Comparison of ENCODE assay signal across 1 cellular context in the genomic region with DNA sequence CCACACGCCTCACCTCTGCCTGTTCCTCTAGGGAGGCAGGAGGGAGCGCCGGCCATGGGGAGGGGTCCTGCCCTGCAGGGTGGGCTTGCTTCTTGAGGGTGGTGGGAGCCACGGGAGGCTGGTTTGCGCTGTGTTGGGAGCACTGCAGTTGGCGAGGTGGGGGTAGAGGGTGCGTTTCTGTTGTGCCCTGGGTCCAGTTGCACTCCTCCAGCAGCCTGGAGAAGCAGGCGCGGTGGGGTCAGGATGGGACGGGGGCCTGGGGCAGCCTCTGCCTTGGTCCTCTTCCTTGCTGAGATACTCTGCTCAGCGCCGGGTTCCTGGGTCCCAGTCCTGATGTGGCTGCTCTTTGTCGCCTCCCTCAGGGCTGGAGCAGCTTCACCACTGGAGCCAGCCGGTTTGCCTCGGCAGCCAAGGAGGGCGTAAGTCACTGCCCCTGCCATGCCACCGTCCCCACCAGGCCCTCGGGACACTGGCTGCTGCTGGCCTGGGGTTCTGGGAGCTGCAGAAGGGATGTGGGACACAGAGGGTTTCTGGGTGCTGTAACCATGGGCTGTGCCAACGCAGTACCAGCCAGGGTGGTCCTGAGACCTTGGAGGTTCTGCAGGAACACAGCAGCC.
TF ChIP-seq lines count a peak whose summit lies in the region.

No MANE protein-coding gene starts in this region.

TF ChIP-seq in HepG2, 621 proteins besides CTCF, POLR2A, EP300 and RAD21 (continued from another document and continues in another):
- TF ChIP-seq, protein P1, sequence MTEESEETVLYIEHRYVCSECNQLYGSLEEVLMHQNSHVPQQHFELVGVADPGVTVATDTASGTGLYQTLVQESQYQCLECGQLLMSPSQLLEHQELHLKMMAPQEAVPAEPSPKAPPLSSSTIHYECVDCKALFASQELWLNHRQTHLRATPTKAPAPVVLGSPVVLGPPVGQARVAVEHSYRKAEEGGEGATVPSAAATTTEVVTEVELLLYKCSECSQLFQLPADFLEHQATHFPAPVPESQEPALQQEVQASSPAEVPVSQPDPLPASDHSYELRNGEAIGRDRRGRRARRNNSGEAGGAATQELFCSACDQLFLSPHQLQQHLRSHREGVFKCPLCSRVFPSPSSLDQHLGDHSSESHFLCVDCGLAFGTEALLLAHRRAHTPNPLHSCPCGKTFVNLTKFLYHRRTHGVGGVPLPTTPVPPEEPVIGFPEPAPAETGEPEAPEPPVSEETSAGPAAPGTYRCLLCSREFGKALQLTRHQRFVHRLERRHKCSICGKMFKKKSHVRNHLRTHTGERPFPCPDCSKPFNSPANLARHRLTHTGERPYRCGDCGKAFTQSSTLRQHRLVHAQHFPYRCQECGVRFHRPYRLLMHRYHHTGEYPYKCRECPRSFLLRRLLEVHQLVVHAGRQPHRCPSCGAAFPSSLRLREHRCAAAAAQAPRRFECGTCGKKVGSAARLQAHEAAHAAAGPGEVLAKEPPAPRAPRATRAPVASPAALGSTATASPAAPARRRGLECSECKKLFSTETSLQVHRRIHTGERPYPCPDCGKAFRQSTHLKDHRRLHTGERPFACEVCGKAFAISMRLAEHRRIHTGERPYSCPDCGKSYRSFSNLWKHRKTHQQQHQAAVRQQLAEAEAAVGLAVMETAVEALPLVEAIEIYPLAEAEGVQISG (CRISPR knock-in tag; IDR thresholded peaks at IDR 0.05): 0 out of 2 replicates have a peak, but pooled peaks have one; percentile 12
- TF ChIP-seq ZNF772 (CRISPR knock-in tag; IDR thresholded peaks at IDR 0.05) (no peak), AGO2 (optimal IDR thresholded peaks at IDR 0.05; ENCODE audit: low read depth, low read length) (peak; percentile 81), SMAD3 (CRISPR knock-in tag; IDR thresholded peaks at IDR 0.05) (no peak), ZNF460 (CRISPR knock-in tag; IDR thresholded peaks at IDR 0.05; ENCODE audit: borderline replicate concordance) (no peak), ZNF333 (CRISPR knock-in tag; IDR thresholded peaks at IDR 0.05; ENCODE audit: borderline replicate concordance) (no peak), ZFAT (CRISPR knock-in tag; conservative IDR thresholded peaks at IDR 0.05) (no peak), SPEN (CRISPR knock-in tag; IDR thresholded peaks at IDR 0.05; ENCODE audit: low read depth) (no peak), MBD4 (IDR thresholded peaks at IDR 0.05; ENCODE audit: borderline replicate concordance, low read length) (no peak), CBX5 (CRISPR knock-in tag; IDR thresholded peaks at IDR 0.05; ENCODE audit: borderline replicate concordance) (no peak), ATAD3A (CRISPR knock-in tag; IDR thresholded peaks at IDR 0.05) (no peak), SRSF9 (IDR thresholded peaks at IDR 0.05; ENCODE audit: borderline replicate concordance, insufficient read depth, low read depth, low read length, poor library complexity, severe bottlenecking) (no peak), SP4 (CRISPR knock-in tag; IDR thresholded peaks at IDR 0.05) (no peak), ZNF12 (CRISPR knock-in tag; IDR thresholded peaks at IDR 0.05) (no peak), NFYC (CRISPR knock-in tag; IDR thresholded peaks at IDR 0.05) (no peak), PTBP1 (IDR thresholded peaks at IDR 0.05; ENCODE audit: low read depth, low read length, poor library complexity, severe bottlenecking) (peak; percentile 14), WIZ (CRISPR knock-in tag; IDR thresholded peaks at IDR 0.05) (no peak), HMGA1 (CRISPR knock-in tag; conservative IDR thresholded peaks at IDR 0.05) (no peak), NONO (IDR thresholded peaks at IDR 0.05) (no peak), NONO (CRISPR knock-in tag; conservative IDR thresholded peaks at IDR 0.05) (0 out of 2 replicates have a peak, but pooled peaks have one; percentile 39), HES4 (CRISPR knock-in tag; IDR thresholded peaks at IDR 0.05; ENCODE audit: borderline replicate concordance) (0 out of 2 replicates have a peak, but pooled peaks have one; percentile 34), ETV6 (CRISPR knock-in tag; conservative IDR thresholded peaks at IDR 0.05) (no peak), RBM39 (IDR thresholded peaks at IDR 0.05; ENCODE audit: low read depth, low read length, poor library complexity, severe bottlenecking) (peak; percentile 33), ZNF891 (CRISPR knock-in tag; IDR thresholded peaks at IDR 0.05) (0 out of 2 replicates have a peak, but pooled peaks have one; percentile 12), ZNF703 (CRISPR knock-in tag; IDR thresholded peaks at IDR 0.05; ENCODE audit: borderline replicate concordance) (no peak), THAP11 (CRISPR knock-in tag; IDR thresholded peaks at IDR 0.05) (no peak)
- TF ChIP-seq, protein P2, sequence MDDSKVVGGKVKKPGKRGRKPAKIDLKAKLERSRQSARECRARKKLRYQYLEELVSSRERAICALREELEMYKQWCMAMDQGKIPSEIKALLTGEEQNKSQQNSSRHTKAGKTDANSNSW (CRISPR knock-in tag; IDR thresholded peaks at IDR 0.05; ENCODE audit: borderline replicate concordance): no peak
- TF ChIP-seq, protein P3, sequence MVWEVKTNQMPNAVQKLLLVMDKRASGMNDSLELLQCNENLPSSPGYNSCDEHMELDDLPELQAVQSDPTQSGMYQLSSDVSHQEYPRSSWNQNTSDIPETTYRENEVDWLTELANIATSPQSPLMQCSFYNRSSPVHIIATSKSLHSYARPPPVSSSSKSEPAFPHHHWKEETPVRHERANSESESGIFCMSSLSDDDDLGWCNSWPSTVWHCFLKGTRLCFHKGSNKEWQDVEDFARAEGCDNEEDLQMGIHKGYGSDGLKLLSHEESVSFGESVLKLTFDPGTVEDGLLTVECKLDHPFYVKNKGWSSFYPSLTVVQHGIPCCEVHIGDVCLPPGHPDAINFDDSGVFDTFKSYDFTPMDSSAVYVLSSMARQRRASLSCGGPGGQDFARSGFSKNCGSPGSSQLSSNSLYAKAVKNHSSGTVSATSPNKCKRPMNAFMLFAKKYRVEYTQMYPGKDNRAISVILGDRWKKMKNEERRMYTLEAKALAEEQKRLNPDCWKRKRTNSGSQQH (CRISPR knock-in tag; IDR thresholded peaks at IDR 0.05; ENCODE audit: low read depth): no peak
- TF ChIP-seq, protein P4, sequence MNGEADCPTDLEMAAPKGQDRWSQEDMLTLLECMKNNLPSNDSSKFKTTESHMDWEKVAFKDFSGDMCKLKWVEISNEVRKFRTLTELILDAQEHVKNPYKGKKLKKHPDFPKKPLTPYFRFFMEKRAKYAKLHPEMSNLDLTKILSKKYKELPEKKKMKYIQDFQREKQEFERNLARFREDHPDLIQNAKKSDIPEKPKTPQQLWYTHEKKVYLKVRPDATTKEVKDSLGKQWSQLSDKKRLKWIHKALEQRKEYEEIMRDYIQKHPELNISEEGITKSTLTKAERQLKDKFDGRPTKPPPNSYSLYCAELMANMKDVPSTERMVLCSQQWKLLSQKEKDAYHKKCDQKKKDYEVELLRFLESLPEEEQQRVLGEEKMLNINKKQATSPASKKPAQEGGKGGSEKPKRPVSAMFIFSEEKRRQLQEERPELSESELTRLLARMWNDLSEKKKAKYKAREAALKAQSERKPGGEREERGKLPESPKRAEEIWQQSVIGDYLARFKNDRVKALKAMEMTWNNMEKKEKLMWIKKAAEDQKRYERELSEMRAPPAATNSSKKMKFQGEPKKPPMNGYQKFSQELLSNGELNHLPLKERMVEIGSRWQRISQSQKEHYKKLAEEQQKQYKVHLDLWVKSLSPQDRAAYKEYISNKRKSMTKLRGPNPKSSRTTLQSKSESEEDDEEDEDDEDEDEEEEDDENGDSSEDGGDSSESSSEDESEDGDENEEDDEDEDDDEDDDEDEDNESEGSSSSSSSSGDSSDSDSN (CRISPR knock-in tag; IDR thresholded peaks at IDR 0.05): no peak
- TF ChIP-seq, protein P5, sequence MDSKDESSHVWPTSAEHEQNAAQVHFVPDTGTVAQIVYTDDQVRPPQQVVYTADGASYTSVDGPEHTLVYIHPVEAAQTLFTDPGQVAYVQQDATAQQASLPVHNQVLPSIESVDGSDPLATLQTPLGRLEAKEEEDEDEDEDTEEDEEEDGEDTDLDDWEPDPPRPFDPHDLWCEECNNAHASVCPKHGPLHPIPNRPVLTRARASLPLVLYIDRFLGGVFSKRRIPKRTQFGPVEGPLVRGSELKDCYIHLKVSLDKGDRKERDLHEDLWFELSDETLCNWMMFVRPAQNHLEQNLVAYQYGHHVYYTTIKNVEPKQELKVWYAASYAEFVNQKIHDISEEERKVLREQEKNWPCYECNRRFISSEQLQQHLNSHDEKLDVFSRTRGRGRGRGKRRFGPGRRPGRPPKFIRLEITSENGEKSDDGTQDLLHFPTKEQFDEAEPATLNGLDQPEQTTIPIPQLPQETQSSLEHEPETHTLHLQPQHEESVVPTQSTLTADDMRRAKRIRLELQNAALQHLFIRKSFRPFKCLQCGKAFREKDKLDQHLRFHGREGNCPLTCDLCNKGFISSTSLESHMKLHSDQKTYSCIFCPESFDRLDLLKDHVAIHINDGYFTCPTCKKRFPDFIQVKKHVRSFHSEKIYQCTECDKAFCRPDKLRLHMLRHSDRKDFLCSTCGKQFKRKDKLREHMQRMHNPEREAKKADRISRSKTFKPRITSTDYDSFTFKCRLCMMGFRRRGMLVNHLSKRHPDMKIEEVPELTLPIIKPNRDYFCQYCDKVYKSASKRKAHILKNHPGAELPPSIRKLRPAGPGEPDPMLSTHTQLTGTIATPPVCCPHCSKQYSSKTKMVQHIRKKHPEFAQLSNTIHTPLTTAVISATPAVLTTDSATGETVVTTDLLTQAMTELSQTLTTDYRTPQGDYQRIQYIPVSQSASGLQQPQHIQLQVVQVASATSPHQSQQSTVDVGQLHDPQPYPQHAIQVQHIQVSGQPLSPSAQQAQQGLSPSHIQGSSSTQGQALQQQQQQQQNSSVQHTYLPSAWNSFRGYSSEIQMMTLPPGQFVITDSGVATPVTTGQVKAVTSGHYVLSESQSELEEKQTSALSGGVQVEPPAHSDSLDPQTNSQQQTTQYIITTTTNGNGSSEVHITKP (CRISPR knock-in tag; IDR thresholded peaks at IDR 0.05; ENCODE audit: low read depth): no peak
- TF ChIP-seq, protein P6, sequence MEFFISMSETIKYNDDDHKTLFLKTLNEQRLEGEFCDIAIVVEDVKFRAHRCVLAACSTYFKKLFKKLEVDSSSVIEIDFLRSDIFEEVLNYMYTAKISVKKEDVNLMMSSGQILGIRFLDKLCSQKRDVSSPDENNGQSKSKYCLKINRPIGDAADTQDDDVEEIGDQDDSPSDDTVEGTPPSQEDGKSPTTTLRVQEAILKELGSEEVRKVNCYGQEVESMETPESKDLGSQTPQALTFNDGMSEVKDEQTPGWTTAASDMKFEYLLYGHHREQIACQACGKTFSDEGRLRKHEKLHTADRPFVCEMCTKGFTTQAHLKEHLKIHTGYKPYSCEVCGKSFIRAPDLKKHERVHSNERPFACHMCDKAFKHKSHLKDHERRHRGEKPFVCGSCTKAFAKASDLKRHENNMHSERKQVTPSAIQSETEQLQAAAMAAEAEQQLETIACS (CRISPR knock-in tag; IDR thresholded peaks at IDR 0.05): no peak
- TF ChIP-seq, protein P7, sequence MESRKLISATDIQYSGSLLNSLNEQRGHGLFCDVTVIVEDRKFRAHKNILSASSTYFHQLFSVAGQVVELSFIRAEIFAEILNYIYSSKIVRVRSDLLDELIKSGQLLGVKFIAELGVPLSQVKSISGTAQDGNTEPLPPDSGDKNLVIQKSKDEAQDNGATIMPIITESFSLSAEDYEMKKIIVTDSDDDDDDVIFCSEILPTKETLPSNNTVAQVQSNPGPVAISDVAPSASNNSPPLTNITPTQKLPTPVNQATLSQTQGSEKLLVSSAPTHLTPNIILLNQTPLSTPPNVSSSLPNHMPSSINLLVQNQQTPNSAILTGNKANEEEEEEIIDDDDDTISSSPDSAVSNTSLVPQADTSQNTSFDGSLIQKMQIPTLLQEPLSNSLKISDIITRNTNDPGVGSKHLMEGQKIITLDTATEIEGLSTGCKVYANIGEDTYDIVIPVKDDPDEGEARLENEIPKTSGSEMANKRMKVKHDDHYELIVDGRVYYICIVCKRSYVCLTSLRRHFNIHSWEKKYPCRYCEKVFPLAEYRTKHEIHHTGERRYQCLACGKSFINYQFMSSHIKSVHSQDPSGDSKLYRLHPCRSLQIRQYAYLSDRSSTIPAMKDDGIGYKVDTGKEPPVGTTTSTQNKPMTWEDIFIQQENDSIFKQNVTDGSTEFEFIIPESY (CRISPR knock-in tag; IDR thresholded peaks at IDR 0.05): 0 out of 2 replicates have a peak, but pooled peaks have one; percentile 7
- TF ChIP-seq, protein P8, sequence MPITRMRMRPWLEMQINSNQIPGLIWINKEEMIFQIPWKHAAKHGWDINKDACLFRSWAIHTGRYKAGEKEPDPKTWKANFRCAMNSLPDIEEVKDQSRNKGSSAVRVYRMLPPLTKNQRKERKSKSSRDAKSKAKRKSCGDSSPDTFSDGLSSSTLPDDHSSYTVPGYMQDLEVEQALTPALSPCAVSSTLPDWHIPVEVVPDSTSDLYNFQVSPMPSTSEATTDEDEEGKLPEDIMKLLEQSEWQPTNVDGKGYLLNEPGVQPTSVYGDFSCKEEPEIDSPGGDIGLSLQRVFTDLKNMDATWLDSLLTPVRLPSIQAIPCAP (CRISPR knock-in tag; IDR thresholded peaks at IDR 0.05; ENCODE audit: low read depth): no peak
- TF ChIP-seq, protein P9, sequence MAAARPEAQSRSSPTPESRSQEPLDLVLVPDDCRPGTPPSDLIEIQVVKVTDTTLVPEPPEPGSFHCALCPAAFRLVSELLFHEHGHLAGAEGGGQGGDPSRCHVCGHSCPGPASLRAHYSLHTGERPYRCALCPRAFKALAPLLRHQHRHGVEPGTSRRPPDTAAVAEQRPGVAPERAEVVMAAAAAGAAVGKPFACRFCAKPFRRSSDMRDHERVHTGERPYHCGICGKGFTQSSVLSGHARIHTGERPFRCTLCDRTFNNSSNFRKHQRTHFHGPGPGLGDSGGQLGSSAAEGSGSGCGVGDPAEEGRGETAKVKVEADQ (CRISPR knock-in tag; IDR thresholded peaks at IDR 0.05; ENCODE audit: borderline replicate concordance): no peak
- TF ChIP-seq, protein P10, sequence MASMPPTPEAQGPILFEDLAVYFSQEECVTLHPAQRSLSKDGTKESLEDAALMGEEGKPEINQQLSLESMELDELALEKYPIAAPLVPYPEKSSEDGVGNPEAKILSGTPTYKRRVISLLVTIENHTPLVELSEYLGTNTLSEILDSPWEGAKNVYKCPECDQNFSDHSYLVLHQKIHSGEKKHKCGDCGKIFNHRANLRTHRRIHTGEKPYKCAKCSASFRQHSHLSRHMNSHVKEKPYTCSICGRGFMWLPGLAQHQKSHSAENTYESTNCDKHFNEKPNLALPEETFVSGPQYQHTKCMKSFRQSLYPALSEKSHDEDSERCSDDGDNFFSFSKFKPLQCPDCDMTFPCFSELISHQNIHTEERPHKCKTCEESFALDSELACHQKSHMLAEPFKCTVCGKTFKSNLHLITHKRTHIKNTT (CRISPR knock-in tag; IDR thresholded peaks at IDR 0.05): no peak
- TF ChIP-seq, protein P11, sequence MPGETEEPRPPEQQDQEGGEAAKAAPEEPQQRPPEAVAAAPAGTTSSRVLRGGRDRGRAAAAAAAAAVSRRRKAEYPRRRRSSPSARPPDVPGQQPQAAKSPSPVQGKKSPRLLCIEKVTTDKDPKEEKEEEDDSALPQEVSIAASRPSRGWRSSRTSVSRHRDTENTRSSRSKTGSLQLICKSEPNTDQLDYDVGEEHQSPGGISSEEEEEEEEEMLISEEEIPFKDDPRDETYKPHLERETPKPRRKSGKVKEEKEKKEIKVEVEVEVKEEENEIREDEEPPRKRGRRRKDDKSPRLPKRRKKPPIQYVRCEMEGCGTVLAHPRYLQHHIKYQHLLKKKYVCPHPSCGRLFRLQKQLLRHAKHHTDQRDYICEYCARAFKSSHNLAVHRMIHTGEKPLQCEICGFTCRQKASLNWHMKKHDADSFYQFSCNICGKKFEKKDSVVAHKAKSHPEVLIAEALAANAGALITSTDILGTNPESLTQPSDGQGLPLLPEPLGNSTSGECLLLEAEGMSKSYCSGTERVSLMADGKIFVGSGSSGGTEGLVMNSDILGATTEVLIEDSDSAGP (CRISPR knock-in tag; IDR thresholded peaks at IDR 0.05; ENCODE audit: borderline replicate concordance): no peak
- TF ChIP-seq, protein P12, sequence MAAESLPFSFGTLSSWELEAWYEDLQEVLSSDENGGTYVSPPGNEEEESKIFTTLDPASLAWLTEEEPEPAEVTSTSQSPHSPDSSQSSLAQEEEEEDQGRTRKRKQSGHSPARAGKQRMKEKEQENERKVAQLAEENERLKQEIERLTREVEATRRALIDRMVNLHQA (CRISPR knock-in tag; IDR thresholded peaks at IDR 0.05): no peak
